Comparison of ENCODE assay signal across 8 cellular contexts in the genomic region with DNA sequence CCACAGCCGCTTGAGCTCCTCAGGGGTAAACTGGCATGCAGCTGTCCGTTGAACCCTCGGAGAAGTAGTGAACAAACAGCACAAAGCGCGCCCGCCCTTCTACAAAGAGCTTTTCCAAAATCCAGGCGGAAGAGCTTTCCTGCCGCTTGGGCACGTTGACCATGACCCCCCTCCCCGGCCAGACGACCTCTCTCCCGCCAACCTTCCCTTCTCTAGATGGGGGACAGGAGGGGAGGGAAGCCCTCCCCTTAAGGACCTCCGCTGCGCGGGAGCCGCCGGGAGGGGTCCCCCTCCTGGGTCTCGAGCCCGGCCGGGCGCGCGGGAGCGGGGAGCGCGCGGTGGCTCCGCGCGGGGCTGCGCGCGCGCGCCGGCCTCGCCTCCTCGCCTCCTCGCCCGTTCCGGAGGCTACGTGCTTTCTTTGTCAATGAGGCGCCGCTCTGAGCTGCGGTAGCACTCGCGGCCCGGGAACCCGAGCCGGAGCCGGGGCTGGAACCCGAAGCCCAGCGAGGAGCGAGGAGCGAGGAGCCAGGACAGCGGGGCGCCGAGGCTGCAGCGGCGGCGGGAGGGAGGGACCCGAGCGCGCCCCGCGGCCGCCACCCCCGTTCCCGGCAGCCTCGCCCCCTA. TPM values are rescaled to one million over a fixed set of nuclear protein-coding genes. Genes with fewer than 3 reads are reported as not detected.
DNase-seq lines count a peak whose midpoint lies in the region; ATAC-seq and TF ChIP-seq lines count a peak whose summit lies in the region.

KIAA1549L (plus strand) TSS at position 421 of the 624 bp plus-strand sequence.

- peak within 1 kb of the TSS; percentile 83 for H3K27ac Mint-ChIP-seq in neural progenitor cell

- peaks cover 29% of the 10 kb centered on the region for H3K4me1 Mint-ChIP-seq in neural progenitor cell

- H3F3A ChIP-seq in neural progenitor cell (ENCODE audit: low read depth), result peaks cover 16% of the 10 kb centered on the region

- no peaks in the 10 kb centered on the region for H3K9me3 Mint-ChIP-seq in neural progenitor cell

- H3K4me2 ChIP-seq in neural progenitor cell, result peak within 1 kb of the TSS; percentile 91

- H3K9me3 ChIP-seq in NT2/D1 (ENCODE audit: insufficient read depth, low read length), result no peaks in the 10 kb centered on the region
- no peaks in the 10 kb centered on the region for H3K9me3 ChIP-seq in endocrine pancreas (ENCODE audit: control insufficient read depth, low read length)
- no peaks in the 10 kb centered on the region for H3K9me3 ChIP-seq in neural progenitor cell (ENCODE audit: low read depth)

- peak within 1 kb of the TSS; percentile 64 for H3K9ac ChIP-seq in NT2/D1 (ENCODE audit: insufficient read length, low read depth)
- peak within 1 kb of the TSS; percentile 80 for H3K9ac ChIP-seq in endocrine pancreas (ENCODE audit: control insufficient read depth, insufficient read depth, low read length)
- H3K9ac ChIP-seq in neural progenitor cell, result no peak within 1 kb of the TSS

- no peaks in the 10 kb centered on the region for H3K79me2 ChIP-seq in neural progenitor cell (ENCODE audit: low read depth)

- H3K36me3 Mint-ChIP-seq in neural progenitor cell, result no peaks in the 10 kb centered on the region

- H3K27me3 ChIP-seq in NT2/D1 (ENCODE audit: insufficient read depth, insufficient read length) (peaks cover 45% of the 10 kb centered on the region), endocrine pancreas (ENCODE audit: control insufficient read depth, insufficient read depth, low read length) (no peaks in the 10 kb centered on the region), neural progenitor cell (peaks cover 75% of the 10 kb centered on the region)

- no peaks in the 10 kb centered on the region for H3K36me3 ChIP-seq in NT2/D1 (ENCODE audit: insufficient read depth, insufficient read length, low read length)
- no peaks in the 10 kb centered on the region for H3K36me3 ChIP-seq in endocrine pancreas (ENCODE audit: control insufficient read depth, insufficient read depth, low read length)
- no peaks in the 10 kb centered on the region for H3K36me3 ChIP-seq in neural progenitor cell

- ATAC-seq in GM21447 (IDR thresholded peaks at IDR 0.05; ENCODE audit: unreplicated experiment), result no peak
- ATAC-seq in HG03196 (IDR thresholded peaks at IDR 0.05; ENCODE audit: unreplicated experiment), result no peak

- peak within 1 kb of the TSS; percentile 51 for H3K4me3 ChIP-seq in NT2/D1 (ENCODE audit: insufficient read length, low read depth)
- H3K4me3 ChIP-seq in endocrine pancreas (ENCODE audit: control insufficient read depth, insufficient read depth, low read length), result peak within 1 kb of the TSS; percentile 63
- H3K4me3 ChIP-seq in neural progenitor cell, result peak within 1 kb of the TSS; percentile 68

- H3K27me3 Mint-ChIP-seq in neural progenitor cell (ENCODE audit: insufficient read depth, low read depth), result peaks cover 24% of the 10 kb centered on the region

- H3K27ac ChIP-seq in neural progenitor cell, result no peak within 1 kb of the TSS

- TF ChIP-seq CTCF in neural progenitor cell (IDR thresholded peaks at IDR 0.05), result no peak

- H4K20me1 ChIP-seq in neural progenitor cell (ENCODE audit: low read depth), result peaks cover 11% of the 10 kb centered on the region

- peak within 1 kb of the TSS; percentile 95 for H2AFZ ChIP-seq in neural progenitor cell (replicated peaks)

- no peaks in the 10 kb centered on the region for H3K4me1 ChIP-seq in NT2/D1 (ENCODE audit: insufficient read depth, insufficient read length)
- H3K4me1 ChIP-seq in endocrine pancreas (ENCODE audit: control insufficient read depth, insufficient read depth, low read length), result no peaks in the 10 kb centered on the region
- H3K4me1 ChIP-seq in neural progenitor cell, result no peaks in the 10 kb centered on the region

- DNase-seq in stimulated activated CD4-positive, alpha-beta T cell treated with anti-CD3 and anti-CD28 coated beads, Interleukin-15, amount 100 ng/mL, for 24 hours, result peak; percentile 23
- no peak for DNase-seq in stimulated activated CD4-positive, alpha-beta T cell treated with anti-CD3 and anti-CD28 coated beads, Interleukin-1b, Interleukin-23, amount 100 ng/mL, for 48 hours
- DNase-seq in NT2/D1 (ENCODE audit: low read depth, low spot score), result no peak
- peak; percentile 75 for DNase-seq in neural progenitor cell (ENCODE audit: low spot score)
- DNase-seq in NCI-H2107 (lab: John Stamatoyannopoulos, UW), result no peak

- H3K4me3 Mint-ChIP-seq in neural progenitor cell, result peak within 1 kb of the TSS; percentile 94

RNA-seq across cellular contexts. Expression of gene KIAA1549L, which starts in this region (rescaled TPM):
- 1.3 and 1.8 TPM in 2 replicates for total RNA-seq in neural progenitor cell (ENCODE audit: low replicate concordance)

Comparison
In these comparisons a context has a peak if more than half of its experiments do, and no peak if none do; other contexts are left out.
1. DNase-seq: peak in stimulated activated CD4-positive, alpha-beta T cell treated with anti-CD3 and anti-CD28 coated beads, Interleukin-15, amount 100 ng/mL, for 24 hours (single experiment) and neural progenitor cell (single experiment); none in stimulated activated CD4-positive, alpha-beta T cell treated with anti-CD3 and anti-CD28 coated beads, Interleukin-1b, Interleukin-23, amount 100 ng/mL, for 48 hours (single experiment), NT2/D1 (single experiment) and NCI-H2107 (single experiment).
2. Peak in every context shown above with its lines, with median percentiles within 50 percentile points of each other: H3K4me3 ChIP-seq.